Comparison of ENCODE assay signal across 19 cellular contexts in genomic region chr1:94055459-94056122, GRCh38.
A peak's percentile ranks its signal among the peaks of the same experiment; 100 is the strongest.
DNase-seq lines count a peak whose midpoint lies in the region; ATAC-seq, FAIRE-seq and TF ChIP-seq lines count a peak whose summit lies in the region.
"Had no signal": no experiment of that assay in that cellular context is flagged by ENCODE, and none has a peak within 500 bp of the region (broad histone marks: within the 10 kb centered on the region; RNA-seq: fewer than 3 reads in every experiment).

No MANE protein-coding gene starts in this region.

- no peaks in the 10 kb centered on the region for H3K9me3 ChIP-seq in astrocyte (ENCODE audit: insufficient read depth, low read depth, low read length)
- H3K9me3 ChIP-seq in mesenchymal stem cell (ENCODE audit: control insufficient read depth, low read length): no peaks in the 10 kb centered on the region
- H3K9me3 ChIP-seq: right atrium auricular region had no signal

- H3K9ac ChIP-seq in astrocyte (ENCODE audit: low read length) (no peak overlapping the region), mesenchymal stem cell (ENCODE audit: low read length) (no peak overlapping the region)

- H3K27ac ChIP-seq in astrocyte (ENCODE audit: low read depth, low read length): no peak overlapping the region
- no peak overlapping the region for H3K27ac ChIP-seq in mesenchymal stem cell (ENCODE audit: low read length, poor library complexity, severe bottlenecking)
- H3K27ac ChIP-seq: right atrium auricular region had no signal

- no peaks in the 10 kb centered on the region for H3K79me2 ChIP-seq in astrocyte (ENCODE audit: insufficient read depth, low read length)

- H3K18ac ChIP-seq in mesenchymal stem cell (ENCODE audit: low read depth in 1 of 2, low read length in 2 of 2): peak overlapping the region in 1 of 2 experiments; percentile 48

- no peak overlapping the region for H2BK5ac ChIP-seq in mesenchymal stem cell (ENCODE audit: low read depth, low read length, poor library complexity, severe bottlenecking)

- no peaks in the 10 kb centered on the region for H3K36me3 Mint-ChIP-seq in astrocyte (ENCODE audit: low read depth, unreplicated experiment)

- ATAC-seq in GM19324 (IDR thresholded peaks at IDR 0.05; ENCODE audit: low FRiP score, unreplicated experiment): no peak

- peaks cover 3% of the 10 kb centered on the region for H3K79me1 ChIP-seq in mesenchymal stem cell (replicated peaks; ENCODE audit: low read length, poor library complexity, severe bottlenecking)

- H3K27me3 ChIP-seq in astrocyte (ENCODE audit: insufficient read depth, low read length) (no peaks in the 10 kb centered on the region), mesenchymal stem cell (ENCODE audit: control insufficient read depth in 1 of 2, insufficient read depth in 1 of 2, low read length in 2 of 2) (no peaks in the 10 kb centered on the region)
- H3K27me3 ChIP-seq: right atrium auricular region had no signal

- no peak overlapping the region for H4K91ac ChIP-seq in mesenchymal stem cell (ENCODE audit: low read length)

- TF ChIP-seq CTCF in AG10803 (conservative IDR thresholded peaks at IDR 0.05; ENCODE audit: low read length) (no peak), astrocyte (IDR thresholded peaks at IDR 0.05; ENCODE audit: insufficient read depth, low read depth, low read length) (no peak)

- H2BK120ac ChIP-seq in mesenchymal stem cell (ENCODE audit: low read depth, low read length): no peak overlapping the region

- no peak overlapping the region for H4K8ac ChIP-seq in mesenchymal stem cell (ENCODE audit: low read length)

- peaks cover 6% of the 10 kb centered on the region for H3K4me1 ChIP-seq in astrocyte (ENCODE audit: insufficient read depth, low read length)
- peaks cover 14% of the 10 kb centered on the region for H3K4me1 ChIP-seq in mesenchymal stem cell (ENCODE audit: control insufficient read depth, insufficient read depth, low read depth, low read length)

- FAIRE-seq in astrocyte (lab: Jason Lieb, UNC): peak; percentile 45

- no peaks in the 10 kb centered on the region for H4K20me1 ChIP-seq in astrocyte (ENCODE audit: insufficient read depth, low read length)

- DNase-seq in AG10803 (ENCODE audit: low read depth): peak; percentile 48
- peak; percentile 57 for DNase-seq in HS-5 (ENCODE audit: low read depth)
- DNase-seq in astrocyte (ENCODE audit: low read depth): peak; percentile 36
- DNase-seq in mesenchymal stem cell: peak; percentile 24
- no peak for DNase-seq in NCI-H1105 treated with DMSO at 0.1 percent for 48 hours (lab: John Stamatoyannopoulos, UW)
- DNase-seq in NCI-H1417 treated with DMSO at 0.1 percent for 48 hours (lab: John Stamatoyannopoulos, UW): no peak
- DNase-seq in NCI-H2081 treated with DMSO at 0.1 percent for 48 hours (lab: John Stamatoyannopoulos, UW): no peak
- DNase-seq: activated gamma-delta T cell treated with Interleukin-2 at 50 U/mL for 16 hours; anterior cingulate cortex; Calu3; GF-D8; KG1; NCI-H1436 treated with DMSO at 0.1 percent for 48 hours; NCI-H510A treated with DMSO at 0.1 percent for 48 hours; stimulated activated CD4-positive, alpha-beta T cell treated with anti-CD3 and anti-CD28 coated beads, Interleukin-2, amount 100 ng/mL, for 48 hours; T-helper 9 cell had no signal

- H3K36me3 ChIP-seq in astrocyte (ENCODE audit: insufficient read depth, low read length) (no peaks in the 10 kb centered on the region), mesenchymal stem cell (ENCODE audit: control insufficient read depth in 1 of 2, insufficient read depth in 2 of 2, low read depth in 1 of 2, low read length in 2 of 2) (no peaks in the 10 kb centered on the region)
- H3K36me3 ChIP-seq: right atrium auricular region had no signal

- H3K4me3 Mint-ChIP-seq in astrocyte (ENCODE audit: unreplicated experiment): no peak overlapping the region
- H3K4me3 Mint-ChIP-seq: mesothelial cell of epicardium had no signal

- no peak overlapping the region for H3K4ac ChIP-seq in mesenchymal stem cell (ENCODE audit: low read depth in 1 of 2, low read length in 2 of 2)

- no peak overlapping the region for H2BK15ac ChIP-seq in mesenchymal stem cell (ENCODE audit: low read depth, poor library complexity, severe bottlenecking)

- H3K14ac ChIP-seq in mesenchymal stem cell (ENCODE audit: low read length in 2 of 2): no peak overlapping the region

- H2AFZ ChIP-seq in astrocyte (ENCODE audit: low read depth, low read length) (no peak overlapping the region), mesenchymal stem cell (ENCODE audit: low read depth, low read length) (no peak overlapping the region)

- WGBS in mesenchymal stem cell: 73% methylated on average over 4 of the region's 5 CpGs

- H3K4me2 ChIP-seq in astrocyte (ENCODE audit: low read length) (no peak overlapping the region), mesenchymal stem cell (ENCODE audit: low read length, poor library complexity, severe bottlenecking) (no peak overlapping the region)

- H2BK12ac ChIP-seq in mesenchymal stem cell (ENCODE audit: low read length in 2 of 2): no peak overlapping the region

- peak overlapping the region; percentile 16 for H2AK5ac ChIP-seq in mesenchymal stem cell (ENCODE audit: low read length, severe bottlenecking)

- no peak overlapping the region for H3K23ac ChIP-seq in mesenchymal stem cell (ENCODE audit: low read length in 2 of 2)

- peaks cover 14% of the 10 kb centered on the region for H3K4me1 Mint-ChIP-seq in astrocyte (ENCODE audit: low read depth, unreplicated experiment)

- H3K27ac Mint-ChIP-seq in astrocyte (ENCODE audit: unreplicated experiment): no peak overlapping the region
- H3K27ac Mint-ChIP-seq: mesothelial cell of epicardium had no signal

- no peak overlapping the region for H3K4me3 ChIP-seq in AG10803 (ENCODE audit: low read length)
- no peak overlapping the region for H3K4me3 ChIP-seq in astrocyte (ENCODE audit: insufficient read depth, low read depth, low read length)
- no peak overlapping the region for H3K4me3 ChIP-seq in mesenchymal stem cell (ENCODE audit: insufficient read depth in 1 of 2, low read depth in 1 of 2, low read length in 2 of 2)
- H3K4me3 ChIP-seq: right atrium auricular region had no signal

- peaks cover 2% of the 10 kb centered on the region for H3K9me3 Mint-ChIP-seq in astrocyte (ENCODE audit: unreplicated experiment)
- H3K9me3 Mint-ChIP-seq: mesothelial cell of epicardium had no signal

- peaks cover 10% of the 10 kb centered on the region for H3K27me3 Mint-ChIP-seq in astrocyte (ENCODE audit: low read depth, unreplicated experiment)

Comparison
In these comparisons a context has a peak if more than half of its experiments do, and no peak if none do; other contexts are left out.
1. DNase-seq: peak in AG10803 (single experiment), HS-5 (single experiment), astrocyte (single experiment) and mesenchymal stem cell (single experiment); none in NCI-H1105 treated with DMSO at 0.1 percent for 48 hours (single experiment), NCI-H1417 treated with DMSO at 0.1 percent for 48 hours (single experiment) and NCI-H2081 treated with DMSO at 0.1 percent for 48 hours (single experiment).